ENCODE assay signal across 9 cellular contexts in genomic region chr15:92693922-92694331, GRCh38. TPM values are rescaled to one million over a fixed set of nuclear protein-coding genes. Genes with fewer than 3 reads are reported as not detected.
DNase-seq lines count a peak whose midpoint lies in the region; ATAC-seq, FAIRE-seq and TF ChIP-seq lines count a peak whose summit lies in the region.
"Had no signal": no experiment of that assay in that cellular context is flagged by ENCODE, and none has a peak within 500 bp of the region (broad histone marks: within the 10 kb centered on the region; RNA-seq: fewer than 3 reads in every experiment).

No MANE protein-coding gene starts in this region.

- H3K4me3 ChIP-seq in WI38 (ENCODE audit: low read depth, low read length) = no peak overlapping the region
- no peak overlapping the region for H3K4me3 ChIP-seq in left lung
- H3K4me3 ChIP-seq in lower lobe of right lung = no peak overlapping the region

- peaks cover 0 to 3% of the 10 kb centered on the region in 2 donors for H3K9me3 ChIP-seq in left lung
- H3K9me3 ChIP-seq in lower lobe of right lung = no peaks in the 10 kb centered on the region

- no peak overlapping the region for H3K27ac ChIP-seq in left lung
- no peak overlapping the region for H3K27ac ChIP-seq in lower lobe of right lung

- DNase-seq in Daoy (ENCODE audit: low read depth) (peak; percentile 44), HTR-8/SVneo (ENCODE audit: insufficient read length, low spot score) (peak; percentile 38), left lung (no peak), lower lobe of right lung (no peak)
- no peak for DNase-seq in stimulated activated CD4-positive, alpha-beta T cell treated with anti-CD3 and anti-CD28 coated beads, Interleukin-12 subunit alpha, Interleukin-12 subunit beta, amount 100 ng/mL, for 4 hours
- DNase-seq: activated naive CD8-positive, alpha-beta T cell treated with anti-CD3 and anti-CD28 coated beads, Interleukin-2, amount 10 ng/mL, durations not matched to agents 7 days and 5 days had no signal

- FAIRE-seq in HTR-8/SVneo (lab: Jason Lieb, UNC) = no peak

- intact Hi-C loops in left lung (cut with DNase I) = no loop called here
- intact Hi-C loops in lower lobe of right lung (cut with DNase I) = no loop called here

- TF ChIP-seq CTCF in WI38 (IDR thresholded peaks at IDR 0.05; ENCODE audit: low read depth, low read length) (peak; percentile 42), left lung (IDR thresholded peaks at IDR 0.05) (no peak), lower lobe of right lung (IDR thresholded peaks at IDR 0.05) (no peak)

- peak; percentile 44 for ATAC-seq in left lung
- no peak for ATAC-seq in HG02642 (IDR thresholded peaks at IDR 0.05; ENCODE audit: poor library complexity, unreplicated experiment)
- ATAC-seq in HG03460 (IDR thresholded peaks at IDR 0.05; ENCODE audit: unreplicated experiment) = no peak
- ATAC-seq in lower lobe of right lung = no peak

- H3K27me3 ChIP-seq in left lung (no peaks in the 10 kb centered on the region), lower lobe of right lung (ENCODE audit: low read depth) (no peaks in the 10 kb centered on the region)

- H3K36me3 ChIP-seq in left lung = no peaks in the 10 kb centered on the region
- H3K36me3 ChIP-seq in lower lobe of right lung = no peaks in the 10 kb centered on the region

- H3K4me1 ChIP-seq in left lung = no peaks in the 10 kb centered on the region
- no peaks in the 10 kb centered on the region for H3K4me1 ChIP-seq in lower lobe of right lung

RNA-seq across cellular contexts. Expression of gene FAM174B, which starts 38.4 kb away (rescaled TPM):
- total RNA-seq in Daoy (2014; rRNA removed; shearing (Covaris generic)) = 3.4 and 7.9 TPM in 2 replicates
- total RNA-seq in left lung = 10 to 100 TPM; 42.8 to 66.3 TPM
- total RNA-seq in lower lobe of right lung = 57.7 TPM

Comparison
In these comparisons a context has a peak if more than half of its experiments do, and no peak if none do; other contexts are left out.
1. DNase-seq: peak in Daoy (single experiment) and HTR-8/SVneo (single experiment); none in left lung (0 of 2), stimulated activated CD4-positive, alpha-beta T cell treated with anti-CD3 and anti-CD28 coated beads, Interleukin-12 subunit alpha, Interleukin-12 subunit beta, amount 100 ng/mL, for 4 hours (single experiment) and lower lobe of right lung (single experiment).